Comparison of ENCODE assay signal across 1 cellular context in genomic region chr13:110499621-110500281, GRCh38.
TF ChIP-seq lines count a peak whose summit lies in the region.

No MANE protein-coding gene starts in this region.

TF ChIP-seq in HCT116, 20 proteins besides CTCF, POLR2A, EP300 and RAD21 (continued from another document):
- TF ChIP-seq JUND (IDR thresholded peaks at IDR 0.05) (no peak), CEBPB (IDR thresholded peaks at IDR 0.05; ENCODE audit: low read depth) (no peak), SIN3A (IDR thresholded peaks at IDR 0.05; ENCODE audit: low read depth) (no peak), SRF (IDR thresholded peaks at IDR 0.05; ENCODE audit: low read depth) (no peak), EZH2 (IDR thresholded peaks at IDR 0.05) (no peak), ZFX (IDR thresholded peaks at IDR 0.05) (no peak), ZBTB33 (IDR thresholded peaks at IDR 0.05; ENCODE audit: extremely low read depth, insufficient replicate concordance, low read length) (no peak)
